In genomic region chr11:1497600-1497999, GRCh38 we compare ENCODE assay signal across 18 cellular contexts. TPM values are rescaled to one million over a fixed set of nuclear protein-coding genes. Genes with fewer than 3 reads are reported as not detected.
DNase-seq lines count a peak whose midpoint lies in the region; ATAC-seq and TF ChIP-seq lines count a peak whose summit lies in the region.
"Had no signal": no experiment of that assay in that cellular context is flagged by ENCODE, and none has a peak within 500 bp of the region (broad histone marks: within the 10 kb centered on the region; RNA-seq: fewer than 3 reads in every experiment).

No MANE protein-coding gene starts in this region.

- intact Hi-C loops in activated B cell treated with CpG ODN at 0.5 μM for 24 hours (cut with micrococcal nuclease) = no loop called here

- H3K4me3 Mint-ChIP-seq in activated B cell treated with CpG ODN at 0.5 μM for 24 hours = peak overlapping the region; percentile 24
- H3K4me3 Mint-ChIP-seq in stimulated activated effector memory CD8-positive, alpha-beta T cell treated with anti-CD3 and anti-CD28 coated beads, Interleukin-12 subunit alpha, Interleukin-12 subunit beta, amount 100 ng/mL, for 72 hours = no peak overlapping the region
- H3K4me3 Mint-ChIP-seq: nephron had no signal

- POLR2A ChIA-PET in activated B cell treated with CpG ODN at 0.5 μM for 24 hours (lab: Charles Lee) = no interaction called here

- DNase-seq in activated naive CD4-positive, alpha-beta T cell treated with anti-CD3 and anti-CD28 coated beads, Interleukin-2, amount 50 U/mL, for 16 hours = peak; percentile 5
- DNase-seq in activated naive CD4-positive, alpha-beta T cell treated with Interleukin-2 at 50 U/mL for 16 hours = no peak
- peak; percentile 17 for DNase-seq in HT-29 (ENCODE audit: low spot score)
- DNase-seq in activated B cell treated with CpG ODN at 0.5 μM for 24 hours = no peak
- no peak for DNase-seq in stimulated activated effector memory CD8-positive, alpha-beta T cell treated with anti-CD3 and anti-CD28 coated beads, Interleukin-12 subunit alpha, Interleukin-12 subunit beta, amount 100 ng/mL, for 72 hours (ENCODE audit: low spot score in 2 of 2)
- DNase-seq in iPS-NIHi7 (ENCODE audit: extremely low spot score) = no peak
- DNase-seq in foreskin melanocyte = no peak
- DNase-seq: activated CD4-positive, alpha-beta T cell treated with anti-CD3 and anti-CD28 coated beads for 1 hour; activated CD8-positive, alpha-beta memory T cell treated with anti-CD3 and anti-CD28 coated beads for 24 hours; activated gamma-delta T cell treated with Interleukin-2 at 50 U/mL for 16 hours; activated T-cell treated with anti-CD3 and anti-CD28 coated beads, Interleukin-2, amount 50 U/mL, for 1 hour; brain microvascular endothelial cell; islet precursor cell; KG1; MM.1S; NCI-H2081 treated with DMSO at 0.1 percent for 48 hours; Peyer's patch had no signal

- H3K9me3 Mint-ChIP-seq in activated B cell treated with CpG ODN at 0.5 μM for 24 hours = peaks cover 2% of the 10 kb centered on the region
- H3K9me3 Mint-ChIP-seq in stimulated activated effector memory CD8-positive, alpha-beta T cell treated with anti-CD3 and anti-CD28 coated beads, Interleukin-12 subunit alpha, Interleukin-12 subunit beta, amount 100 ng/mL, for 72 hours = no peaks in the 10 kb centered on the region

- no peak for ATAC-seq in activated B cell treated with CpG ODN at 0.5 μM for 24 hours (ENCODE audit: low read depth)
- no peak for ATAC-seq in stimulated activated effector memory CD8-positive, alpha-beta T cell treated with anti-CD3 and anti-CD28 coated beads, Interleukin-12 subunit alpha, Interleukin-12 subunit beta, amount 100 ng/mL, for 72 hours

- CTCF ChIA-PET in activated B cell treated with CpG ODN at 0.5 μM for 24 hours (lab: Charles Lee) = no interaction called here

- TF ChIP-seq CTCF in activated B cell treated with CpG ODN at 0.5 μM for 24 hours (IDR thresholded peaks at IDR 0.05) = no peak

- peaks cover 42% of the 10 kb centered on the region for H3K36me3 Mint-ChIP-seq in activated B cell treated with CpG ODN at 0.5 μM for 24 hours (ENCODE audit: low read depth)
- peaks cover 7% of the 10 kb centered on the region for H3K36me3 Mint-ChIP-seq in stimulated activated effector memory CD8-positive, alpha-beta T cell treated with anti-CD3 and anti-CD28 coated beads, Interleukin-12 subunit alpha, Interleukin-12 subunit beta, amount 100 ng/mL, for 72 hours

- H3K27ac Mint-ChIP-seq in activated B cell treated with CpG ODN at 0.5 μM for 24 hours = no peak overlapping the region
- peak overlapping the region; percentile 9 for H3K27ac Mint-ChIP-seq in stimulated activated effector memory CD8-positive, alpha-beta T cell treated with anti-CD3 and anti-CD28 coated beads, Interleukin-12 subunit alpha, Interleukin-12 subunit beta, amount 100 ng/mL, for 72 hours
- H3K27ac Mint-ChIP-seq: nephron had no signal

- peaks cover 54% of the 10 kb centered on the region for H3K4me1 Mint-ChIP-seq in activated B cell treated with CpG ODN at 0.5 μM for 24 hours
- peaks cover 81% of the 10 kb centered on the region for H3K4me1 Mint-ChIP-seq in stimulated activated effector memory CD8-positive, alpha-beta T cell treated with anti-CD3 and anti-CD28 coated beads, Interleukin-12 subunit alpha, Interleukin-12 subunit beta, amount 100 ng/mL, for 72 hours
- H3K4me1 Mint-ChIP-seq: nephron had no signal

- H3K27me3 Mint-ChIP-seq in activated B cell treated with CpG ODN at 0.5 μM for 24 hours = no peaks in the 10 kb centered on the region

RNA-seq across cellular contexts. Expression of gene MOB2, which starts 11.0 kb away (rescaled TPM):
- 56.6 and 67.2 TPM in 2 replicates for total RNA-seq in HT-29 (2014; rRNA removed; shearing (Covaris generic))
- total RNA-seq in activated B cell treated with CpG ODN at 0.5 μM for 24 hours = 29.5 and 34.4 TPM in 2 replicates

Comparison
In these comparisons a context has a peak if more than half of its experiments do, and no peak if none do; other contexts are left out.
1. DNase-seq: peak in activated naive CD4-positive, alpha-beta T cell treated with anti-CD3 and anti-CD28 coated beads, Interleukin-2, amount 50 U/mL, for 16 hours (single experiment) and HT-29 (single experiment); none in activated naive CD4-positive, alpha-beta T cell treated with Interleukin-2 at 50 U/mL for 16 hours (single experiment), activated B cell treated with CpG ODN at 0.5 μM for 24 hours (single experiment), stimulated activated effector memory CD8-positive, alpha-beta T cell treated with anti-CD3 and anti-CD28 coated beads, Interleukin-12 subunit alpha, Interleukin-12 subunit beta, amount 100 ng/mL, for 72 hours (0 of 2), iPS-NIHi7 (single experiment) and foreskin melanocyte (single experiment).